ENCODE assay signal across 18 cellular contexts in the genomic region with DNA sequence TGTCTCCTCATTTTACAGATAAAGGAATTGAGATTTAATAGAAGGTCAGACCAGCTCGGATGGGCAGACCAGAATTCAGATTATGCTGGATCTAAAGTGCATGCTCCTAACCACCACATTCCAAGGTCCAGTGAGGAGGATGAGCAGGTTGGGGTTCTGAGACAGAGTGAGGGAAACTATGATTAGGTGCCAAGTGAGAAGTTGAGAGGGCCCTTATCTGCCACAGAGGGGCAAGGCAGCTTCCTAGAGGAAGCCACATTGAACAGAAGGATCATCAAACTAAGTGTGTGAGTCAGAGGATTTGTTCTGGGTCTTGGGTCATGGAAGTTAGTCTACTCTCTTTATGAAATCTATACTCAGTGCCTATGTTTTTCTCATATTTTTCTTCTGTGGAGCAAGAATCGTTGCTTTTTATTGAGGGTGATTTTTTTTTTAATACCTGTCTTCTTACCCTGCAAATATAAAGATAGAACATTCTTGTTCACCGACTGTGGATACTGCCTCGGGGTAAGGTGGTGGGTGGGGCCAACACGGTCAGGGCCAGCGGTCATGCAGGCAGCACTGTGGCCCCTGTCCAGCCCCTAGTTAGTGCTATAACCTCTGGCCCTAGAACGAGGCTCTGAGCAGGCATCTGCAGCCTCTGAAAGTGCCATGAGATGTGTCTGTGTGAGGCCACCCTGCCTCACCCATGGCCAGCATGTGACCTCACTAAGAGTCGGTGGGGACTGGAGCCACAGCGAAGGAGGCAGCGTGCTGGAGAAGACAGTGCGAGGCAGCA. TPM values are rescaled to one million over a fixed set of nuclear protein-coding genes. Genes with fewer than 3 reads are reported as not detected.
DNase-seq lines count a peak whose midpoint lies in the region; ATAC-seq, FAIRE-seq and TF ChIP-seq lines count a peak whose summit lies in the region.
"Had no signal": no experiment of that assay in that cellular context is flagged by ENCODE, and none has a peak within 500 bp of the region (broad histone marks: within the 10 kb centered on the region; RNA-seq: fewer than 3 reads in every experiment).

No MANE protein-coding gene starts in this region.

- DNase-seq in A172 (ENCODE audit: low spot score) (peak; percentile 29), HCEC 1CT (peak; percentile 30), RCC 7860 (ENCODE audit: low spot score) (peak; percentile 26), epithelial cell of esophagus (ENCODE audit: low read depth) (peak; percentile 34), T-helper 2 cell (no peak), NCI-H748 (lab: John Stamatoyannopoulos, UW; ENCODE audit: unreplicated experiment) (no peak)
- DNase-seq in stimulated activated naive CD8-positive, alpha-beta T cell treated with anti-CD3 and anti-CD28 coated beads, Interleukin-15, amount 100 ng/mL, for 72 hours = no peak
- DNase-seq: activated gamma-delta T cell treated with Interleukin-2 at 50 U/mL for 16 hours; aorta; CD4-positive, alpha-beta memory T cell; NCI-H1930; psoas muscle; SW 1271 had no signal

- FAIRE-seq in RCC 7860 (lab: Jason Lieb, UNC) = no peak
- FAIRE-seq: colon had no signal

- no peak overlapping the region for H3K4me3 ChIP-seq in epithelial cell of esophagus (ENCODE audit: low read length)
- H3K4me3 ChIP-seq: HAP-1, psoas muscle had no signal

- ATAC-seq in stimulated activated naive CD8-positive, alpha-beta T cell treated with anti-CD3 and anti-CD28 coated beads, Interleukin-15, amount 100 ng/mL, for 72 hours = no peak
- no peak for ATAC-seq in GM18870 (IDR thresholded peaks at IDR 0.05; ENCODE audit: unreplicated experiment)
- ATAC-seq: activated CD4-positive, CD25-positive, alpha-beta regulatory T cell treated with anti-CD3 and anti-CD28 coated beads, Interleukin-2, amount 50 U/mL, for 24 hours; psoas muscle had no signal

- no peak overlapping the region for H3K4me3 Mint-ChIP-seq in stimulated activated naive CD8-positive, alpha-beta T cell treated with anti-CD3 and anti-CD28 coated beads, Interleukin-15, amount 100 ng/mL, for 72 hours
- H3K4me3 Mint-ChIP-seq: CD4-positive, alpha-beta memory T cell; nephron had no signal

- no peaks in the 10 kb centered on the region for H3K4me1 Mint-ChIP-seq in stimulated activated naive CD8-positive, alpha-beta T cell treated with anti-CD3 and anti-CD28 coated beads, Interleukin-15, amount 100 ng/mL, for 72 hours
- H3K4me1 Mint-ChIP-seq: CD4-positive, alpha-beta memory T cell had no signal

- TF ChIP-seq CTCF in epithelial cell of esophagus (IDR thresholded peaks at IDR 0.05; ENCODE audit: insufficient read depth, low read depth, low read length, missing control alignments) = no peak

- H3K27ac Mint-ChIP-seq in stimulated activated naive CD8-positive, alpha-beta T cell treated with anti-CD3 and anti-CD28 coated beads, Interleukin-15, amount 100 ng/mL, for 72 hours = no peak overlapping the region
- H3K27ac Mint-ChIP-seq: CD4-positive, alpha-beta memory T cell had no signal

- no peaks in the 10 kb centered on the region for H3K9me3 Mint-ChIP-seq in stimulated activated naive CD8-positive, alpha-beta T cell treated with anti-CD3 and anti-CD28 coated beads, Interleukin-15, amount 100 ng/mL, for 72 hours
- H3K9me3 Mint-ChIP-seq: CD4-positive, alpha-beta memory T cell; nephron had no signal

- peaks cover 14% of the 10 kb centered on the region for H3K27me3 Mint-ChIP-seq in stimulated activated naive CD8-positive, alpha-beta T cell treated with anti-CD3 and anti-CD28 coated beads, Interleukin-15, amount 100 ng/mL, for 72 hours

RNA-seq across cellular contexts. Expression of gene PTHLH, which starts 55.6 kb away (rescaled TPM):
- 0.41 and 3.1 TPM in 2 replicates for total RNA-seq in A172 (2014; rRNA removed; shearing (Covaris generic))
- total RNA-seq: CD4-positive, alpha-beta memory T cell had no signal

Comparison
In these comparisons a context has a peak if more than half of its experiments do, and no peak if none do; other contexts are left out.
1. DNase-seq: peak in A172 (single experiment), HCEC 1CT (single experiment), RCC 7860 (single experiment) and epithelial cell of esophagus (single experiment); none in T-helper 2 cell (0 of 5), stimulated activated naive CD8-positive, alpha-beta T cell treated with anti-CD3 and anti-CD28 coated beads, Interleukin-15, amount 100 ng/mL, for 72 hours (0 of 2) and NCI-H748 (single experiment).